In genomic region chr12:121357331-121357730, GRCh38 we compare ENCODE assay signal across 22 cellular contexts. TPM values are rescaled to one million over a fixed set of nuclear protein-coding genes. Genes with fewer than 3 reads are reported as not detected.
A peak's percentile ranks its signal among the peaks of the same experiment; 100 is the strongest.
DNase-seq lines count a peak whose midpoint lies in the region; ATAC-seq, FAIRE-seq and TF ChIP-seq lines count a peak whose summit lies in the region.
"Had no signal": no experiment of that assay in that cellular context is flagged by ENCODE, and none has a peak within 500 bp of the region (broad histone marks: within the 10 kb centered on the region; RNA-seq: fewer than 3 reads in every experiment).

No MANE protein-coding gene starts in this region.

- 25% methylated on average over 4 of the region's 4 CpGs for WGBS in K562 (ENCODE audit: insufficient coverage, low coverage, missing lambda C conversion rate)

- no peak for TF ChIP-seq POLR2A in K562 (conservative IDR thresholded peaks at IDR 0.05)

- no peaks in the 10 kb centered on the region for H3K9me3 ChIP-seq in HEK293 (ENCODE audit: control insufficient read depth, insufficient read depth, low read depth, low read length)
- H3K9me3 ChIP-seq in K562 (replicated peaks; ENCODE audit: control insufficient read depth, insufficient read depth, low read depth, low read length), result no peaks in the 10 kb centered on the region
- no peaks in the 10 kb centered on the region for H3K9me3 ChIP-seq in Karpas-422 (ENCODE audit: low read length)
- H3K9me3 ChIP-seq: A549; BLaER1 treated with 17β-estradiol and CSF1 and Interleukin-3, amounts not matched to agents 10 nM and 100 nM; Caco-2 had no signal

- H3K79me2 ChIP-seq in K562 (ENCODE audit: control insufficient read depth, insufficient read depth, low read length), result no peaks in the 10 kb centered on the region
- H3K79me2 ChIP-seq in Karpas-422 (ENCODE audit: low read length), result no peaks in the 10 kb centered on the region

- H3K9me2 ChIP-seq in Karpas-422 (replicated peaks; ENCODE audit: insufficient read depth, low read length), result no peaks in the 10 kb centered on the region

- H3K4me2 ChIP-seq in K562 (ENCODE audit: insufficient read depth, low read length) (no peak overlapping the region), Karpas-422 (ENCODE audit: low read depth, low read length, poor library complexity, severe bottlenecking) (no peak overlapping the region)
- H3K4me2 ChIP-seq: A549; BLaER1 treated with 17β-estradiol and CSF1 and Interleukin-3, amounts not matched to agents 10 nM and 100 nM had no signal

- CTCF ChIA-PET in HEK293 (lab: Yijun Ruan, JAX), result no interaction called here
- CTCF ChIA-PET in K562 (lab: Yijun Ruan, JAX; ENCODE audit: low intra/inter-chr PET ratio), result no interaction called here

- H3K4me1 ChIP-seq in HEK293 (ENCODE audit: control insufficient read depth, insufficient read depth, low read length) (no peaks in the 10 kb centered on the region), K562 (replicated peaks in 1 of 2; ENCODE audit: control insufficient read depth in 2 of 2, insufficient read depth in 2 of 2, low read length in 2 of 2) (peaks cover 0 to 8% of the 10 kb centered on the region in 2 experiments; a peak in 2 of 5 replicates), Karpas-422 (ENCODE audit: low read length) (peaks cover 8% of the 10 kb centered on the region)
- H3K4me1 ChIP-seq: Caco-2 had no signal

- H3K9ac ChIP-seq in K562 (ENCODE audit: insufficient read depth in 1 of 2, low read depth in 2 of 2, low read length in 2 of 2) (no peak overlapping the region), Karpas-422 (ENCODE audit: low read length) (no peak overlapping the region)
- H3K9ac ChIP-seq: BLaER1 treated with 17β-estradiol and CSF1 and Interleukin-3, amounts not matched to agents 10 nM and 100 nM had no signal

- no peaks in the 10 kb centered on the region for H3K36me3 ChIP-seq in HEK293 (ENCODE audit: control insufficient read depth in 2 of 2, insufficient read depth in 1 of 2, low read length in 2 of 2)
- H3K36me3 ChIP-seq in K562 (ENCODE audit: control insufficient read depth, insufficient read depth, low read length), result no peaks in the 10 kb centered on the region
- H3K36me3 ChIP-seq in Karpas-422 (ENCODE audit: insufficient read depth, low read length), result no peaks in the 10 kb centered on the region
- H3K36me3 ChIP-seq: BLaER1 treated with 17β-estradiol and CSF1 and Interleukin-3, amounts not matched to agents 10 nM and 100 nM had no signal

- H3K4me1 Mint-ChIP-seq in T-helper 2 cell treated with Interferon-gamma antibody and Interleukin-4, amounts not matched to agents 5 μg/mL and 100 μg/mL, for 36 hours (ENCODE audit: low read depth), result peaks cover 7% of the 10 kb centered on the region

- H3K27me3 Mint-ChIP-seq in T-helper 2 cell treated with Interferon-gamma antibody and Interleukin-4, amounts not matched to agents 5 μg/mL and 100 μg/mL, for 36 hours (ENCODE audit: low read depth), result peaks cover 4% of the 10 kb centered on the region
- H3K27me3 Mint-ChIP-seq: B cell had no signal

- no peak for ATAC-seq in K562
- ATAC-seq: CD8-positive, alpha-beta T cell had no signal

- no peak overlapping the region for H3K4me3 ChIP-seq in HEK293 (ENCODE audit: low read depth, low read length)
- no peak overlapping the region for H3K4me3 ChIP-seq in K562
- no peak overlapping the region for H3K4me3 ChIP-seq in Karpas-422 (ENCODE audit: low read length)
- H3K4me3 ChIP-seq: A549; BLaER1 treated with 17β-estradiol and CSF1 and Interleukin-3, amounts not matched to agents 10 nM and 100 nM had no signal

- BruUV-seq in K562 (replicated peaks; lab: Mats Ljungman, UMichigan), result no TSS peak

- TF ChIP-seq CTCF in HEK293 (tag by site-specific recombination; IDR thresholded peaks at IDR 0.05) (no peak), K562 (IDR thresholded peaks at IDR 0.05 in 2 of 3, conservative IDR thresholded peaks at IDR 0.05 in 1 of 3; ENCODE audit: insufficient read depth in 2 of 3, low read depth in 1 of 3, low read length in 3 of 3) (no peak)

- H3K27me3 ChIP-seq in K562 (ENCODE audit: control insufficient read depth in 2 of 2, insufficient read depth in 2 of 2, low read length in 2 of 2) (no peaks in the 10 kb centered on the region), Karpas-422 (ENCODE audit: low read length) (no peaks in the 10 kb centered on the region)
- H3K27me3 ChIP-seq: BLaER1 treated with 17β-estradiol and CSF1 and Interleukin-3, amounts not matched to agents 10 nM and 100 nM had no signal

- TF ChIP-seq RAD21 in K562 (CRISPR knock-in tag; conservative IDR thresholded peaks at IDR 0.05 in 1 of 2, IDR thresholded peaks at IDR 0.05 in 1 of 2), result no peak

- intact Hi-C loops in K562 (cut with micrococcal nuclease), result no loop called here
- intact Hi-C loops in posterior cingulate gyrus (cut with DNase I), result no loop called here

- TF ChIP-seq EP300 in K562 (IDR thresholded peaks at IDR 0.05; ENCODE audit: low read length), result no peak

- peak overlapping the region; percentile 55 for H3K27ac Mint-ChIP-seq in T-helper 2 cell treated with Interferon-gamma antibody and Interleukin-4, amounts not matched to agents 5 μg/mL and 100 μg/mL, for 36 hours
- H3K27ac Mint-ChIP-seq: B cell; CD4-positive, alpha-beta T cell; CD8-positive, alpha-beta T cell had no signal

- DNase-seq in T-helper 2 cell treated with Interferon-gamma antibody and Interleukin-4, amounts not matched to agents 5 μg/mL and 100 μg/mL, for 36 hours (ENCODE audit: low spot score), result no peak
- no peak for DNase-seq in T-helper 2 cell
- DNase-seq in K562 (ENCODE audit: extremely low read depth in 1 of 4, low spot score in 3 of 4), result no peak
- no peak for DNase-seq in posterior cingulate gyrus
- DNase-seq in Karpas-422, result no peak
- DNase-seq: AML-193; Calu3; CD4-positive, alpha-beta T cell; CD8-positive, alpha-beta T cell; DMS79 treated with DMSO at 0.1 percent for 48 hours; GF-D8 had no signal

- H4K20me1 ChIP-seq in K562 (replicated peaks; ENCODE audit: control insufficient read depth, insufficient read depth, low read length) (no peaks in the 10 kb centered on the region), Karpas-422 (ENCODE audit: insufficient read depth, low read depth, low read length) (no peaks in the 10 kb centered on the region)
- H4K20me1 ChIP-seq: BLaER1 treated with 17β-estradiol and CSF1 and Interleukin-3, amounts not matched to agents 10 nM and 100 nM had no signal

- H3K9me1 ChIP-seq in K562 (ENCODE audit: control insufficient read depth, insufficient read depth, low read length), result no peaks in the 10 kb centered on the region

- no peak overlapping the region for H3K27ac ChIP-seq in HEK293 (ENCODE audit: extremely low read depth, low read depth, low read length)
- H3K27ac ChIP-seq in K562 (ENCODE audit: extremely low read depth, low read depth, low read length), result no peak overlapping the region
- no peak overlapping the region for H3K27ac ChIP-seq in Karpas-422 (ENCODE audit: low read length)
- H3K27ac ChIP-seq: 22Rv1; A549; BLaER1 treated with 17β-estradiol and CSF1 and Interleukin-3, amounts not matched to agents 10 nM and 100 nM; C4-2B had no signal

- in situ Hi-C loops in K562 (cut with MboI), result no loop called here

- H3K4me3 Mint-ChIP-seq in T-helper 2 cell treated with Interferon-gamma antibody and Interleukin-4, amounts not matched to agents 5 μg/mL and 100 μg/mL, for 36 hours, result no peak overlapping the region
- H3K4me3 Mint-ChIP-seq: B cell; CD4-positive, alpha-beta T cell; CD8-positive, alpha-beta T cell had no signal

- H2AFZ ChIP-seq in K562 (ENCODE audit: low read depth, low read length), result 0 out of 2 replicates have a peak overlapping the region, but pooled peaks have one; percentile 14
- H2AFZ ChIP-seq in Karpas-422 (ENCODE audit: low read length), result no peak overlapping the region

- H3K9me3 Mint-ChIP-seq in T-helper 2 cell treated with Interferon-gamma antibody and Interleukin-4, amounts not matched to agents 5 μg/mL and 100 μg/mL, for 36 hours, result no peaks in the 10 kb centered on the region
- H3K9me3 Mint-ChIP-seq: CD4-positive, alpha-beta T cell; CD8-positive, alpha-beta T cell had no signal

- FAIRE-seq in K562 (lab: Jason Lieb, UNC), result no peak
- FAIRE-seq: A549, D721Med, G401.6, GM12891, GM19239 had no signal

- POLR2A ChIA-PET in HEK293 (lab: Yijun Ruan, JAX), result interaction anchor here (1.1 kb wide), 1 partner anchor 43 kb away, joined by 4 read pairs; the partner anchor contains the start of gene RNF34
- POLR2A ChIA-PET in K562 (lab: Yijun Ruan, JAX), result interaction anchor here (0.6 to 0.7 kb wide), 2 partner anchors 11 to 180 kb away, joined by 3 read pairs; no protein-coding TSS in a partner anchor

- H3K36me3 Mint-ChIP-seq in T-helper 2 cell treated with Interferon-gamma antibody and Interleukin-4, amounts not matched to agents 5 μg/mL and 100 μg/mL, for 36 hours (ENCODE audit: low read depth), result no peaks in the 10 kb centered on the region

RNA-seq across cellular contexts. Expression of gene ANAPC5, which starts 5.1 kb away (rescaled TPM):
- total RNA-seq in K562 (2011; cell fraction: chromatin; rRNA removed; ENCODE audit: low replicate concordance), result 698 and 990 TPM in 2 replicates
- total RNA-seq in K562 (2011; cell fraction: nucleolus; rRNA removed), result 389 and 392 TPM in 2 replicates
- total RNA-seq in K562 (2011; cell fraction: nucleoplasm; rRNA removed), result 547 and 619 TPM in 2 replicates
- total RNA-seq in K562 (2014; rRNA removed) (176 and 194 TPM in 2 replicates), K562 (2014; rRNA removed; fragmentation: Illumina TruSeq; extraction: Trizol) (269 and 301 TPM in 2 replicates), K562 (2015; rRNA removed; fragmentation: Illumina TruSeq; extraction: Trizol) (190 and 197 TPM in 2 replicates), K562 (2021) (168 and 169 TPM in 2 replicates)
- polyA plus RNA-seq in K562 (2011; rRNA removed) (307 and 315 TPM in 2 replicates), K562 (2014; fragmentation: Illumina TruSeq; extraction: Trizol) (201 and 250 TPM in 2 replicates), K562 (2014; fragmentation: Nextera tagmentation; extraction: Ambion mirVana) (100 to 1,000 TPM; 136 to 181 TPM), K562 (2014; rRNA removed) (207 and 213 TPM in 2 replicates)
- polyA plus RNA-seq in K562 (2011; cell fraction: cytosol; rRNA removed), result 232 and 246 TPM in 2 replicates
- 472 and 632 TPM in 2 replicates for polyA plus RNA-seq in K562 (2011; cell fraction: nucleus; rRNA removed)
- polyA plus RNA-seq in K562 (2012), result 114 and 144 TPM in 2 replicates
- polyA minus RNA-seq in K562 (2011; rRNA and poly(A)+ RNA removed), result 307 and 339 TPM in 2 replicates
- 97.9 and 140 TPM in 2 replicates for polyA minus RNA-seq in K562 (2011; cell fraction: cytosol; rRNA and poly(A)+ RNA removed)
- polyA minus RNA-seq in K562 (2011; cell fraction: nucleus; rRNA and poly(A)+ RNA removed), result 212 and 378 TPM in 2 replicates
- total RNA-seq in Karpas-422 (2014; rRNA removed; shearing (Covaris generic); ENCODE audit: low replicate concordance), result 173 and 181 TPM in 2 replicates

RNA-seq across cellular contexts. Expression of gene RNF34, which starts 42.6 kb away (rescaled TPM):
- 109 and 110 TPM in 2 replicates for total RNA-seq in K562 (2011; cell fraction: chromatin; rRNA removed; ENCODE audit: low replicate concordance)
- total RNA-seq in K562 (2011; cell fraction: nucleolus; rRNA removed), result 69.5 and 69.6 TPM in 2 replicates
- total RNA-seq in K562 (2011; cell fraction: nucleoplasm; rRNA removed), result 118 and 187 TPM in 2 replicates
- total RNA-seq in K562 (2014; rRNA removed), result 68.8 and 120 TPM in 2 replicates
- total RNA-seq in K562 (2014; rRNA removed; fragmentation: Illumina TruSeq; extraction: Trizol), result 47.1 and 48.9 TPM in 2 replicates
- 60.6 and 60.9 TPM in 2 replicates for total RNA-seq in K562 (2015; rRNA removed; fragmentation: Illumina TruSeq; extraction: Trizol)
- total RNA-seq in K562 (2021), result 42.4 and 47.1 TPM in 2 replicates
- polyA plus RNA-seq in K562 (2011; rRNA removed), result 41.7 and 51.0 TPM in 2 replicates
- 27.8 and 35.3 TPM in 2 replicates for polyA plus RNA-seq in K562 (2011; cell fraction: cytosol; rRNA removed)
- polyA plus RNA-seq in K562 (2011; cell fraction: nucleus; rRNA removed), result 212 and 235 TPM in 2 replicates
- 43.8 and 80.2 TPM in 2 replicates for polyA plus RNA-seq in K562 (2012)
- polyA plus RNA-seq in K562 (2014; fragmentation: Illumina TruSeq; extraction: Trizol), result 52.0 and 54.1 TPM in 2 replicates
- polyA plus RNA-seq in K562 (2014; fragmentation: Nextera tagmentation; extraction: Ambion mirVana), result 10 to 100 TPM; 65.4 to 88.9 TPM
- polyA plus RNA-seq in K562 (2014; rRNA removed), result 47.2 and 48.4 TPM in 2 replicates
- 63.6 and 90.6 TPM in 2 replicates for polyA minus RNA-seq in K562 (2011; rRNA and poly(A)+ RNA removed)
- polyA minus RNA-seq in K562 (2011; cell fraction: cytosol; rRNA and poly(A)+ RNA removed), result 32.9 and 33.6 TPM in 2 replicates
- polyA minus RNA-seq in K562 (2011; cell fraction: nucleus; rRNA and poly(A)+ RNA removed), result 39.9 and 48.1 TPM in 2 replicates
- total RNA-seq in Karpas-422 (2014; rRNA removed; shearing (Covaris generic); ENCODE audit: low replicate concordance), result 66.6 and 109 TPM in 2 replicates
